Comparison of ENCODE assay signal across 8 cellular contexts in genomic region chr17:21126645-21127507, GRCh38. TPM values are rescaled to one million over a fixed set of nuclear protein-coding genes. Genes with fewer than 3 reads are reported as not detected.
DNase-seq lines count a peak whose midpoint lies in the region; TF ChIP-seq lines count a peak whose summit lies in the region.

A gene with protein sequence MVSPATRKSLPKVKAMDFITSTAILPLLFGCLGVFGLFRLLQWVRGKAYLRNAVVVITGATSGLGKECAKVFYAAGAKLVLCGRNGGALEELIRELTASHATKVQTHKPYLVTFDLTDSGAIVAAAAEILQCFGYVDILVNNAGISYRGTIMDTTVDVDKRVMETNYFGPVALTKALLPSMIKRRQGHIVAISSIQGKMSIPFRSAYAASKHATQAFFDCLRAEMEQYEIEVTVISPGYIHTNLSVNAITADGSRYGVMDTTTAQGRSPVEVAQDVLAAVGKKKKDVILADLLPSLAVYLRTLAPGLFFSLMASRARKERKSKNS (plus strand): TSS chr17:21126964. CDS start chr17:21126972, 8 bp downstream.

- no peaks in the 10 kb centered on the region for H3K9me2 ChIP-seq in MM.1S (replicated peaks; ENCODE audit: insufficient read depth, low read length)

- H3K4me2 ChIP-seq in MM.1S (ENCODE audit: low read depth, low read length) (peak within 1 kb of the TSS; percentile 98), neural progenitor cell (peak within 1 kb of the TSS; percentile 87)

- TF ChIP-seq CTCF in MM.1S (IDR thresholded peaks at IDR 0.05; ENCODE audit: low read length): peak; percentile 14; the same call in 1 of the 2 replicates
- no peak for TF ChIP-seq CTCF in foreskin fibroblast (IDR thresholded peaks at IDR 0.05; ENCODE audit: low read depth, low read length)
- no peak for TF ChIP-seq CTCF in neural progenitor cell (IDR thresholded peaks at IDR 0.05)

- no peaks in the 10 kb centered on the region for H4K20me1 ChIP-seq in MM.1S (ENCODE audit: insufficient read depth, low read length)
- H4K20me1 ChIP-seq in neural progenitor cell (ENCODE audit: low read depth): no peaks in the 10 kb centered on the region

- H3K9ac ChIP-seq in MM.1S (ENCODE audit: low read length) (peak within 1 kb of the TSS; percentile 86), neural progenitor cell (peak within 1 kb of the TSS; percentile 34)

- H3F3A ChIP-seq in MM.1S (ENCODE audit: insufficient read depth, low read length) (peaks cover 13% of the 10 kb centered on the region; the same call in 1 of the 2 replicates), neural progenitor cell (ENCODE audit: low read depth) (no peaks in the 10 kb centered on the region)

- H3K27me3 ChIP-seq in HAP-1 (ENCODE audit: low read depth): no peaks in the 10 kb centered on the region
- no peaks in the 10 kb centered on the region for H3K27me3 ChIP-seq in MM.1S (replicated peaks; ENCODE audit: insufficient read depth, low read length)
- no peaks in the 10 kb centered on the region for H3K27me3 ChIP-seq in neural progenitor cell

- H3K4me3 Mint-ChIP-seq in neural progenitor cell: peak within 1 kb of the TSS; percentile 97

- peaks cover 16% of the 10 kb centered on the region for H3K4me1 Mint-ChIP-seq in neural progenitor cell

- peak within 1 kb of the TSS; percentile 80 for H2AFZ ChIP-seq in MM.1S (ENCODE audit: low read length)
- H2AFZ ChIP-seq in neural progenitor cell (replicated peaks): peak within 1 kb of the TSS; percentile 91

- H3K9me3 ChIP-seq in HAP-1: no peaks in the 10 kb centered on the region
- H3K9me3 ChIP-seq in MM.1S (replicated peaks; ENCODE audit: insufficient read depth, low read length): no peaks in the 10 kb centered on the region
- no peaks in the 10 kb centered on the region for H3K9me3 ChIP-seq in neural progenitor cell (ENCODE audit: low read depth)

- H3K36me3 Mint-ChIP-seq in neural progenitor cell: peaks cover 1% of the 10 kb centered on the region

- H3K27ac Mint-ChIP-seq in neural progenitor cell: peak within 1 kb of the TSS; percentile 78

- H3K36me3 ChIP-seq in HAP-1 (replicated peaks) (no peaks in the 10 kb centered on the region), MM.1S (replicated peaks; ENCODE audit: insufficient read depth, low read length) (no peaks in the 10 kb centered on the region), neural progenitor cell (no peaks in the 10 kb centered on the region)

- peaks cover under 1% of the 10 kb centered on the region for H3K9me3 Mint-ChIP-seq in neural progenitor cell

- peaks cover 46% of the 10 kb centered on the region for H3K79me2 ChIP-seq in MM.1S (ENCODE audit: low read length)
- H3K79me2 ChIP-seq in neural progenitor cell (ENCODE audit: low read depth): peaks cover 51% of the 10 kb centered on the region

- H3K4me3 ChIP-seq in HAP-1: peak within 1 kb of the TSS; percentile 65
- peak within 1 kb of the TSS; percentile 93 for H3K4me3 ChIP-seq in MM.1S (ENCODE audit: low read length)
- H3K4me3 ChIP-seq in foreskin fibroblast (ENCODE audit: low read depth in 1 of 2, low read length in 2 of 2): peak within 1 kb of the TSS; percentile 58 to 85
- peak within 1 kb of the TSS; percentile 69 for H3K4me3 ChIP-seq in neural progenitor cell

- DNase-seq in G401 (ENCODE audit: low spot score): peak; percentile 98
- peak; percentile 92 to 98 for DNase-seq in HAP-1 (ENCODE audit: low spot score in 2 of 2)
- peak; percentile 97 for DNase-seq in MM.1S
- DNase-seq in SIG-M5 treated with dmso at 0.1 percent for 504 hours (lab: John Stamatoyannopoulos, UW; ENCODE audit: unreplicated experiment): peak; percentile 97
- peak; percentile 96 for DNase-seq in activated gamma-delta T cell treated with anti-CD3 and anti-CD28 coated beads, Interleukin-2, amount 50 U/mL, for 16 hours (ENCODE audit: low read depth)
- peak; percentile 81 to 95 for DNase-seq in foreskin fibroblast
- peak; percentile 98 for DNase-seq in neural progenitor cell (ENCODE audit: low spot score)
- DNase-seq in stromal cell of bone marrow (ENCODE audit: low read depth): peak; percentile 76

- H3K4me1 ChIP-seq in HAP-1: peaks cover 17% of the 10 kb centered on the region
- H3K4me1 ChIP-seq in MM.1S (ENCODE audit: low read length): no peaks in the 10 kb centered on the region
- peaks cover 8% of the 10 kb centered on the region for H3K4me1 ChIP-seq in neural progenitor cell

- peak within 1 kb of the TSS; percentile 78 for H3K27ac ChIP-seq in MM.1S (ENCODE audit: low read length)
- H3K27ac ChIP-seq in neural progenitor cell: no peak within 1 kb of the TSS

- H3K27me3 Mint-ChIP-seq in neural progenitor cell (ENCODE audit: insufficient read depth, low read depth): peaks cover 5% of the 10 kb centered on the region

- in situ Hi-C loops in G401 (cut with HindIII; ENCODE audit: low sequenced_read_pairs): no loop called here
- in situ Hi-C loops in HAP-1 (cut with MboI; ENCODE audit: low sequenced_read_pairs): no loop called here

RNA-seq across cellular contexts. Expression of the gene that starts here (rescaled TPM):
- total RNA-seq in G401 (2014; rRNA removed; shearing (Covaris generic)): 37.0 and 45.4 TPM in 2 replicates
- 21.6 and 29.9 TPM in 2 replicates for total RNA-seq in neural progenitor cell (ENCODE audit: low replicate concordance)
